21 cellular contexts compared by ENCODE assay signal in genomic region chr2:142714600-142714999, GRCh38.
DNase-seq lines count a peak whose midpoint lies in the region; ATAC-seq, FAIRE-seq and TF ChIP-seq lines count a peak whose summit lies in the region.
"Had no signal": no experiment of that assay in that cellular context is flagged by ENCODE, and none has a peak within 500 bp of the region (broad histone marks: within the 10 kb centered on the region; RNA-seq: fewer than 3 reads in every experiment).

No MANE protein-coding gene starts in this region.

- H3K36me3 ChIP-seq in small intestine (ENCODE audit: control insufficient read depth in 2 of 2, insufficient read depth in 2 of 2, low read length in 2 of 2) (no peaks in the 10 kb centered on the region), hepatocyte (replicated peaks; ENCODE audit: insufficient read depth, low read depth) (no peaks in the 10 kb centered on the region)
- H3K36me3 ChIP-seq: heart right ventricle, uterus had no signal

- TF ChIP-seq CTCF in hepatocyte (IDR thresholded peaks at IDR 0.05; ENCODE audit: poor library complexity): no peak

- H3K79me2 ChIP-seq in hepatocyte: no peaks in the 10 kb centered on the region

- H4K20me1 ChIP-seq in hepatocyte (ENCODE audit: insufficient read depth, poor library complexity, severe bottlenecking): no peaks in the 10 kb centered on the region

- H3K27me3 ChIP-seq in small intestine (ENCODE audit: control insufficient read depth in 2 of 2, insufficient read depth in 2 of 2, low read length in 2 of 2) (no peaks in the 10 kb centered on the region), hepatocyte (no peaks in the 10 kb centered on the region)
- H3K27me3 ChIP-seq: heart right ventricle, uterus had no signal

- no peak overlapping the region for H3K27ac ChIP-seq in small intestine (ENCODE audit: low read depth in 1 of 2, low read length in 1 of 2)
- H3K27ac ChIP-seq in hepatocyte: no peak overlapping the region
- H3K27ac ChIP-seq: heart right ventricle, KMS-11, uterus had no signal

- H3K4me1 ChIP-seq in small intestine (ENCODE audit: control insufficient read depth in 2 of 2, insufficient read depth in 1 of 2, low read depth in 1 of 2, low read length in 1 of 2): no peaks in the 10 kb centered on the region
- H3K4me1 ChIP-seq in hepatocyte (ENCODE audit: insufficient read depth): no peaks in the 10 kb centered on the region
- H3K4me1 ChIP-seq: uterus had no signal

- 78 to 83% (median 80%) methylated on average over 2 of the region's 2 CpGs for WGBS in small intestine, 3 donors
- WGBS in hepatocyte (ENCODE audit: low lambda C conversion rate, missing lambda C conversion rate): 94% methylated on average over 2 of the region's 2 CpGs

- DNase-seq in small intestine: no peak
- DNase-seq in hepatocyte (ENCODE audit: low spot score): no peak
- DNase-seq in stimulated activated CD4-positive, alpha-beta T cell treated with anti-CD3 and anti-CD28 coated beads, Interleukin-2, amount 100 ng/mL, for 24 hours: no peak
- no peak for DNase-seq in effector CD8-positive, alpha-beta T cell (lab: John Stamatoyannopoulos, UW)
- DNase-seq: activated CD4-positive, alpha-beta T cell treated with anti-CD3 and anti-CD28 coated beads for 4 hours; activated naive CD4-positive, alpha-beta T cell treated with anti-CD3 and anti-CD28 coated beads for 36 hours; heart right ventricle; islet precursor cell; mesendoderm; natural killer cell; NCI-H1092; stimulated activated CD4-positive, alpha-beta T cell treated with anti-CD3 and anti-CD28 coated beads, Interleukin-4, amount 100 ng/mL, for 1 hour; uterus had no signal

- no peak for FAIRE-seq in small intestine (lab: Jason Lieb, UNC)
- FAIRE-seq: astrocyte, RCC 7860 had no signal

- ATAC-seq in GM18511 (IDR thresholded peaks at IDR 0.05; ENCODE audit: unreplicated experiment): peak; percentile 83
- ATAC-seq in GM19463 (IDR thresholded peaks at IDR 0.05; ENCODE audit: unreplicated experiment): peak; percentile 70
- peak; percentile 57 for ATAC-seq in HG02798 (IDR thresholded peaks at IDR 0.05; ENCODE audit: poor library complexity, unreplicated experiment)
- peak; percentile 96 for ATAC-seq in HG03432 (IDR thresholded peaks at IDR 0.05; ENCODE audit: unreplicated experiment)
- ATAC-seq: heart right ventricle, natural killer cell, SK-N-SH treated with all-trans-retinoic acid at 6 μM for 48 hours had no signal

- H3K9me2 ChIP-seq in hepatocyte (replicated peaks; ENCODE audit: insufficient read depth): no peaks in the 10 kb centered on the region

- no peaks in the 10 kb centered on the region for H3K9me3 ChIP-seq in small intestine (ENCODE audit: control insufficient read depth, low read depth)
- no peaks in the 10 kb centered on the region for H3K9me3 ChIP-seq in hepatocyte (ENCODE audit: low read depth)
- H3K9me3 ChIP-seq: uterus had no signal

- H2AFZ ChIP-seq in hepatocyte: no peak overlapping the region

- H3K4me2 ChIP-seq in hepatocyte: no peak overlapping the region
- H3K4me2 ChIP-seq: KMS-11 had no signal

- H3K4me3 ChIP-seq in small intestine (ENCODE audit: low read depth in 1 of 2, low read length in 2 of 2): no peak overlapping the region
- H3K4me3 ChIP-seq in hepatocyte: no peak overlapping the region
- H3K4me3 ChIP-seq: heart right ventricle, uterus had no signal
